1 cellular context compared by ENCODE assay signal in the genomic region with DNA sequence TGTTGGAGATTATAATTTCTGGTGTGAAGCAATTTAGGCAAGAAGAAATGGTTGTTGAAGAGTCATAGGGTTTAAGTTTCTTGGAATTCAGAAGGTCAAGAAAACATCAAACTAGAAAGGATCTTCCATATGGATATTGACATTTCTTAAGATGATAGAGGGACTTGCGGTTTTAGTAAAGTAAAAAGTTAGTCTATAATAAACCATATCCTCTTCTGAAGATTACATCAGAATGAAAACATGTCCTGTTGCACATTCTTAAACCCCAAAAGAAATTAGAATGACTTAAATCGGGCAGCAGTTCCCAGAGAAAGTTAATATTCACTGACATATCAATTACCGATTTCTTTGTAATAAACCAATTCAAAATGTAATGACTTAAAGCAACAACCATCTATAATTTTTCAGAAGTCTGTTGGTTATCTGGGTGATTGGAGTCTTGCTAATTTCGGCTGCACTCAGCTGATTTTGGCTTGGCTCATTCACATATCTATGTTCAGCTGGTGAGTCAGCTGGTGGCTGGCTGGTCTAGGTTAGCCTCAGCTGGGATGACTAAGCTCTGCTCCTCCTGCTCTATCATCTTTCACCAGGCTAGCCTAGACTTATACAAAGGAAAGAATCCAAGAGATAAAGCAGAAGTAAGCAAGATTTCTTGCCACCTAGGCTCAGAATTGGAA.
TF ChIP-seq lines count a peak whose summit lies in the region.

No MANE protein-coding gene starts in this region.

TF ChIP-seq in GM23338, 12 proteins besides CTCF, POLR2A, EP300 and RAD21 (continued from another document):
- TF ChIP-seq, protein P1, sequence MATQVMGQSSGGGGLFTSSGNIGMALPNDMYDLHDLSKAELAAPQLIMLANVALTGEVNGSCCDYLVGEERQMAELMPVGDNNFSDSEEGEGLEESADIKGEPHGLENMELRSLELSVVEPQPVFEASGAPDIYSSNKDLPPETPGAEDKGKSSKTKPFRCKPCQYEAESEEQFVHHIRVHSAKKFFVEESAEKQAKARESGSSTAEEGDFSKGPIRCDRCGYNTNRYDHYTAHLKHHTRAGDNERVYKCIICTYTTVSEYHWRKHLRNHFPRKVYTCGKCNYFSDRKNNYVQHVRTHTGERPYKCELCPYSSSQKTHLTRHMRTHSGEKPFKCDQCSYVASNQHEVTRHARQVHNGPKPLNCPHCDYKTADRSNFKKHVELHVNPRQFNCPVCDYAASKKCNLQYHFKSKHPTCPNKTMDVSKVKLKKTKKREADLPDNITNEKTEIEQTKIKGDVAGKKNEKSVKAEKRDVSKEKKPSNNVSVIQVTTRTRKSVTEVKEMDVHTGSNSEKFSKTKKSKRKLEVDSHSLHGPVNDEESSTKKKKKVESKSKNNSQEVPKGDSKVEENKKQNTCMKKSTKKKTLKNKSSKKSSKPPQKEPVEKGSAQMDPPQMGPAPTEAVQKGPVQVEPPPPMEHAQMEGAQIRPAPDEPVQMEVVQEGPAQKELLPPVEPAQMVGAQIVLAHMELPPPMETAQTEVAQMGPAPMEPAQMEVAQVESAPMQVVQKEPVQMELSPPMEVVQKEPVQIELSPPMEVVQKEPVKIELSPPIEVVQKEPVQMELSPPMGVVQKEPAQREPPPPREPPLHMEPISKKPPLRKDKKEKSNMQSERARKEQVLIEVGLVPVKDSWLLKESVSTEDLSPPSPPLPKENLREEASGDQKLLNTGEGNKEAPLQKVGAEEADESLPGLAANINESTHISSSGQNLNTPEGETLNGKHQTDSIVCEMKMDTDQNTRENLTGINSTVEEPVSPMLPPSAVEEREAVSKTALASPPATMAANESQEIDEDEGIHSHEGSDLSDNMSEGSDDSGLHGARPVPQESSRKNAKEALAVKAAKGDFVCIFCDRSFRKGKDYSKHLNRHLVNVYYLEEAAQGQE (IDR thresholded peaks at IDR 0.05; ENCODE audit: unreplicated experiment), result no peak
- TF ChIP-seq ZNF114 (CRISPR knock-in tag; IDR thresholded peaks at IDR 0.05), result no peak
- no peak for TF ChIP-seq EZH2phosphoT487 (IDR thresholded peaks at IDR 0.05; ENCODE audit: unreplicated experiment)
